In the genomic region with DNA sequence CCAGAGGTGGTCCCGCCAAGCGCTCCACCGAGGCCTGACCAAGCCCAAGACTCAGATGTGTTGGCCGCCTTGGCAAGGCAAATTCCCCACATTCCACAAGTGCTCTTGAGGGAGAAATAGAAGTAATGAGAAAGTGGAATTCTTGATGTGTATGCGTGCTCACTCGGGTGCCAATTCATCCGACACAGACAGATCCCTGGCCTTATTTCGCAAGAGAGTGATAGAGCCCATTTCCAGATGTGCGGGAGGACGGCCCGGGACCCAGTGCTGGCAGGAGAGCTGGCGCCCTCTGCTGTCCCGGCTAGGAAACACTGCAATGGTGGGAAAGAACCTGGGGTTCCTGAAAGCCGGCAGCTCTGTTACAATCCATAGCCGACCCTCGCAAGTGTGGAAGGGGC, we compare ENCODE assay signal across 8 cellular contexts.
DNase-seq lines count a peak whose midpoint lies in the region; ATAC-seq, FAIRE-seq and TF ChIP-seq lines count a peak whose summit lies in the region.

No MANE protein-coding gene starts in this region.

- ATAC-seq in activated naive CD8-positive, alpha-beta T cell treated with anti-CD3 and anti-CD28 coated beads, Interleukin-2, amount 10 ng/mL, durations not matched to agents 7 days and 5 days (ENCODE audit: low read depth) = peak; percentile 66
- peak; percentile 79 to 92 (median 85) for ATAC-seq in heart right ventricle
- ATAC-seq in psoas muscle = peak; percentile 75 to 89 (median 84)
- ATAC-seq in GM19351 (IDR thresholded peaks at IDR 0.05; ENCODE audit: unreplicated experiment) = no peak

- H3K4me1 Mint-ChIP-seq in activated naive CD8-positive, alpha-beta T cell treated with anti-CD3 and anti-CD28 coated beads, Interleukin-2, amount 10 ng/mL, durations not matched to agents 7 days and 5 days = peaks cover 15% of the 10 kb centered on the region

- no peak for FAIRE-seq in urothelium cell line (lab: Jason Lieb, UNC)

- DNase-seq in GM06990 (ENCODE audit: extremely low read depth, insufficient read length) (peak; percentile 38), SKM-1 treated with dmso at 0.1 percent for 144 hours (lab: John Stamatoyannopoulos, UW; ENCODE audit: unreplicated experiment) (peak; percentile 60), heart right ventricle (peak; percentile 89), psoas muscle (peak; percentile 86 to 93), urothelium cell line (ENCODE audit: low spot score) (peak; percentile 83)
- peak; percentile 79 for DNase-seq in activated naive CD8-positive, alpha-beta T cell treated with anti-CD3 and anti-CD28 coated beads, Interleukin-2, amount 10 ng/mL, durations not matched to agents 7 days and 5 days

- WGBS in heart right ventricle, 2 donors = 16 to 18% methylated on average over 16 of the region's 16 CpGs
- WGBS in psoas muscle, 3 donors = 12 to 17% (median 14%) methylated on average over 16 of the region's 16 CpGs

- peak overlapping the region; percentile 80 to 96 (median 92) for H3K27ac ChIP-seq in heart right ventricle
- H3K27ac ChIP-seq in psoas muscle = peak overlapping the region; percentile 79

- no peak overlapping the region for H3K27ac Mint-ChIP-seq in activated naive CD8-positive, alpha-beta T cell treated with anti-CD3 and anti-CD28 coated beads, Interleukin-2, amount 10 ng/mL, durations not matched to agents 7 days and 5 days

- no peaks in the 10 kb centered on the region for H3K36me3 ChIP-seq in GM06990 (ENCODE audit: control insufficient read depth, insufficient read depth, low read length)
- H3K36me3 ChIP-seq in heart right ventricle = no peaks in the 10 kb centered on the region
- no peaks in the 10 kb centered on the region for H3K36me3 ChIP-seq in psoas muscle (ENCODE audit: insufficient read depth in 1 of 2, low read depth in 1 of 2)

- H3K36me3 Mint-ChIP-seq in activated naive CD8-positive, alpha-beta T cell treated with anti-CD3 and anti-CD28 coated beads, Interleukin-2, amount 10 ng/mL, durations not matched to agents 7 days and 5 days = peaks cover 5% of the 10 kb centered on the region

- H3K27me3 Mint-ChIP-seq in activated naive CD8-positive, alpha-beta T cell treated with anti-CD3 and anti-CD28 coated beads, Interleukin-2, amount 10 ng/mL, durations not matched to agents 7 days and 5 days = no peaks in the 10 kb centered on the region

- POLR2A ChIA-PET in activated naive CD8-positive, alpha-beta T cell treated with anti-CD3 and anti-CD28 coated beads, Interleukin-2, amount 10 ng/mL, durations not matched to agents 7 days and 5 days (lab: Charles Lee) = interaction anchor here (0.6 kb wide), 1 partner anchor 38 kb away, joined by 3 read pairs; no protein-coding TSS in a partner anchor

- intact Hi-C loops in heart right ventricle (cut with DNase I) (loop anchor here (1.0 to 10.0 kb wide), 15 partner anchors 46 to 384 kb away; a partner anchor contains a TSS), psoas muscle (cut with DNase I) (loop anchor here (1.0 to 5.0 kb wide), 5 partner anchors 46 to 389 kb away; a partner anchor contains a TSS)

- no peaks in the 10 kb centered on the region for H3K27me3 ChIP-seq in GM06990 (replicated peaks; ENCODE audit: control insufficient read depth, insufficient read depth, low read length)
- H3K27me3 ChIP-seq in heart right ventricle = no peaks in the 10 kb centered on the region
- H3K27me3 ChIP-seq in psoas muscle (ENCODE audit: insufficient read depth in 3 of 3, low read length in 2 of 3) = no peaks in the 10 kb centered on the region

- H3K9me3 ChIP-seq in heart right ventricle = no peaks in the 10 kb centered on the region
- H3K9me3 ChIP-seq in psoas muscle = no peaks in the 10 kb centered on the region

- H3K4me3 Mint-ChIP-seq in activated naive CD8-positive, alpha-beta T cell treated with anti-CD3 and anti-CD28 coated beads, Interleukin-2, amount 10 ng/mL, durations not matched to agents 7 days and 5 days = no peak overlapping the region

- no peak overlapping the region for H3K4me3 ChIP-seq in GM06990 (replicated peaks; ENCODE audit: low read depth, low read length)
- peak overlapping the region in 7 of 10 donors; percentile 14 to 34 (median 31) for H3K4me3 ChIP-seq in heart right ventricle
- peak overlapping the region; percentile 41 for H3K4me3 ChIP-seq in psoas muscle

- no peaks in the 10 kb centered on the region for H3K9me3 Mint-ChIP-seq in activated naive CD8-positive, alpha-beta T cell treated with anti-CD3 and anti-CD28 coated beads, Interleukin-2, amount 10 ng/mL, durations not matched to agents 7 days and 5 days

- peak; percentile 95 for TF ChIP-seq CTCF in GM06990 (IDR thresholded peaks at IDR 0.05; ENCODE audit: insufficient read depth, low read length, poor library complexity, severe bottlenecking)
- peak; percentile 91 for TF ChIP-seq CTCF in LNCAP (IDR thresholded peaks at IDR 0.05)
- TF ChIP-seq CTCF in heart right ventricle (IDR thresholded peaks at IDR 0.05) = peak; percentile 94 to 98 (median 97)
- peak; percentile 91 for TF ChIP-seq CTCF in psoas muscle (IDR thresholded peaks at IDR 0.05)

- H3K4me1 ChIP-seq in heart right ventricle = peaks cover 34 to 97% (median 71%) of the 10 kb centered on the region in 9 donors
- H3K4me1 ChIP-seq in psoas muscle = peaks cover 26% of the 10 kb centered on the region

Comparison
In these comparisons a context has a peak if more than half of its experiments do, and no peak if none do; other contexts are left out.
1. DNase-seq: peak in every context shown above with its lines; median percentile 90 in psoas muscle; 89 in heart right ventricle; 83 in urothelium cell line; 79 in activated naive CD8-positive, alpha-beta T cell treated with anti-CD3 and anti-CD28 coated beads, Interleukin-2, amount 10 ng/mL, durations not matched to agents 7 days and 5 days; 60 in SKM-1 treated with dmso at 0.1 percent for 144 hours; 38 in GM06990.